7 cellular contexts compared by ENCODE assay signal in the genomic region with DNA sequence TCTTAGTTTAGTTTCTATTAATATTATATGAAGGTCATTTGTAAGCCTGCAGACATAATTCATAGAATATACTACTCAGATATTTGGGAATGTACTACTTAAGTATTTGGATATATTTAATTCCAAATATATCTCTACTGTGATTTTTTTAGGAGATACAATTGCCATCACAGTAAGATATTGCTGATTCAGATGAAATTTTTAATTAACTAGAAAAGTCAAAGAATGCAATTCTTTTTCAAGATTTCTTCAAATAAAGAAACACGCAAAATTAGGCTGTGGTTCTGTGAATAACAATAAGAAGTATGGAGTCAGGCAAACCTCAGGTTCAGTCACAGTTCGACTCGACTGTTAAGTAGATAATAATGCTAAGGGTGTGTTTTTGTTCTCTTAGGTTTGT.
"Had no signal": no experiment of that assay in that cellular context is flagged by ENCODE, and none has a peak within 500 bp of the region (broad histone marks: within the 10 kb centered on the region; RNA-seq: fewer than 3 reads in every experiment).

No MANE protein-coding gene starts in this region.

- ATAC-seq: GM23338 had no signal

- FAIRE-seq: H1, H54, HTR-8/SVneo had no signal

- H2AFZ ChIP-seq: GM23338 had no signal

- H3K4me2 ChIP-seq: GM23338 had no signal

- DNase-seq: H9, HCEC 1CT, KBM-7 had no signal

- H3K4me3 ChIP-seq: GM23338 had no signal
